Comparison of ENCODE assay signal across 2 cellular contexts in the genomic region with DNA sequence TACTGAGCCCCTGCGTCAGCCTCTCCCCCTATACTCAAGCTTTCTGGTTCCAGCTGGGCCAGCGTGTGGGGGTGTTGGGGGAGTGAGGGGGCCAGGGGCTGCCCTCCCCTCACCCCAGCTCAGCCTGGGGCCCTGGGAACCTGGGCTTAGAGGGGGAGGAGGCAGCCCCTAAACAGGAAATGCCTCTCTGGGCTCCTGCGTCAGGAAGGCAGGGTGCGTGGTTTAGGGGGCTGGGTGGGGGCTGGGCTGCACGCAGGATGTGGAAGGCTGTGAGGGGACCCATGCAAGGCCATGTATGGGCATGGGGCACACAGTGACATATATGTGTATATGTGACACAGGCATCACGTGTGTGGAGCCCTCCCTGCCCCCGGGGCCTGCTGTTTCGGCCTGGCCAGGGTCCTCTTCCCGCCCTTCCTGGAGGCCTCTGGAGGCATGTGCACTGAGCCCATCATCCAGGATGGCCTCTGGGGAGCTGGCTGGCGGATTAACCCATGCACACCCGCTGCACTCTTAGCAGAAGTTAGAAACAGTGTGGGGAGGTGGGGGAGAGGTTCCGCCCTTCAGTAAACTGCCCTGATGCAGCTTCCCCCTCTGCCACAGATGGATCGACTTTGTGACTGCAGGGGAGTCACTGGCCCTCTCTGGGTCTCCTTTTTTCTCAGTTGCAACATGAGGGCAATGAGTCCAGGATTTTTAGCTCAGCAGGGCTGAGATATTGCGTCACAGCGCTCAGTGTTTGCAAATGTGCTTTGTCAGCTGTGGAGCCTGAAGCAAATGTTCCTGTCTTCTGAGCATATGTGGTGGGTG.
TF ChIP-seq lines count a peak whose summit lies in the region.

No MANE protein-coding gene starts in this region.

TF ChIP-seq in SK-N-SH, 30 proteins besides CTCF, POLR2A, EP300 and RAD21 (continued from another document):
- TF ChIP-seq, protein P1, sequence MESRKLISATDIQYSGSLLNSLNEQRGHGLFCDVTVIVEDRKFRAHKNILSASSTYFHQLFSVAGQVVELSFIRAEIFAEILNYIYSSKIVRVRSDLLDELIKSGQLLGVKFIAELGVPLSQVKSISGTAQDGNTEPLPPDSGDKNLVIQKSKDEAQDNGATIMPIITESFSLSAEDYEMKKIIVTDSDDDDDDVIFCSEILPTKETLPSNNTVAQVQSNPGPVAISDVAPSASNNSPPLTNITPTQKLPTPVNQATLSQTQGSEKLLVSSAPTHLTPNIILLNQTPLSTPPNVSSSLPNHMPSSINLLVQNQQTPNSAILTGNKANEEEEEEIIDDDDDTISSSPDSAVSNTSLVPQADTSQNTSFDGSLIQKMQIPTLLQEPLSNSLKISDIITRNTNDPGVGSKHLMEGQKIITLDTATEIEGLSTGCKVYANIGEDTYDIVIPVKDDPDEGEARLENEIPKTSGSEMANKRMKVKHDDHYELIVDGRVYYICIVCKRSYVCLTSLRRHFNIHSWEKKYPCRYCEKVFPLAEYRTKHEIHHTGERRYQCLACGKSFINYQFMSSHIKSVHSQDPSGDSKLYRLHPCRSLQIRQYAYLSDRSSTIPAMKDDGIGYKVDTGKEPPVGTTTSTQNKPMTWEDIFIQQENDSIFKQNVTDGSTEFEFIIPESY (IDR thresholded peaks at IDR 0.05; ENCODE audit: borderline replicate concordance, low read depth) = no peak
- TF ChIP-seq TCF12 (IDR thresholded peaks at IDR 0.05) (no peak), PBX3 (IDR thresholded peaks at IDR 0.05) (no peak), MXI1 (IDR thresholded peaks at IDR 0.05; ENCODE audit: low read depth, low read length) (no peak), NRF1 (IDR thresholded peaks at IDR 0.05; ENCODE audit: low read depth, low read length) (no peak), FOXJ3 (CRISPR knock-in tag; IDR thresholded peaks at IDR 0.05) (no peak), REST (IDR thresholded peaks at IDR 0.05; ENCODE audit: low read depth, low read length) (no peak), SIN3A (IDR thresholded peaks at IDR 0.05; ENCODE audit: borderline replicate concordance, low read depth, low read length) (no peak), JUND (IDR thresholded peaks at IDR 0.05) (no peak), FOXM1 (IDR thresholded peaks at IDR 0.05; ENCODE audit: low read depth) (no peak), RCOR1 (IDR thresholded peaks at IDR 0.05; ENCODE audit: low read length) (no peak), RXRA (IDR thresholded peaks at IDR 0.05; ENCODE audit: borderline replicate concordance, low read depth) (no peak)
- TF ChIP-seq, protein P2, sequence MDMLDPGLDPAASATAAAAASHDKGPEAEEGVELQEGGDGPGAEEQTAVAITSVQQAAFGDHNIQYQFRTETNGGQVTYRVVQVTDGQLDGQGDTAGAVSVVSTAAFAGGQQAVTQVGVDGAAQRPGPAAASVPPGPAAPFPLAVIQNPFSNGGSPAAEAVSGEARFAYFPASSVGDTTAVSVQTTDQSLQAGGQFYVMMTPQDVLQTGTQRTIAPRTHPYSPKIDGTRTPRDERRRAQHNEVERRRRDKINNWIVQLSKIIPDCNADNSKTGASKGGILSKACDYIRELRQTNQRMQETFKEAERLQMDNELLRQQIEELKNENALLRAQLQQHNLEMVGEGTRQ (IDR thresholded peaks at IDR 0.05; ENCODE audit: borderline replicate concordance, low read depth, low read length) = no peak
TF ChIP-seq in SK-N-SH: peak in this region for 0.

TF ChIP-seq in SK-N-SH treated with all-trans-retinoic acid at 6 μM for 48 hours, 23 proteins besides CTCF, POLR2A, EP300 and RAD21 (continued from another document):
- TF ChIP-seq, protein P3, sequence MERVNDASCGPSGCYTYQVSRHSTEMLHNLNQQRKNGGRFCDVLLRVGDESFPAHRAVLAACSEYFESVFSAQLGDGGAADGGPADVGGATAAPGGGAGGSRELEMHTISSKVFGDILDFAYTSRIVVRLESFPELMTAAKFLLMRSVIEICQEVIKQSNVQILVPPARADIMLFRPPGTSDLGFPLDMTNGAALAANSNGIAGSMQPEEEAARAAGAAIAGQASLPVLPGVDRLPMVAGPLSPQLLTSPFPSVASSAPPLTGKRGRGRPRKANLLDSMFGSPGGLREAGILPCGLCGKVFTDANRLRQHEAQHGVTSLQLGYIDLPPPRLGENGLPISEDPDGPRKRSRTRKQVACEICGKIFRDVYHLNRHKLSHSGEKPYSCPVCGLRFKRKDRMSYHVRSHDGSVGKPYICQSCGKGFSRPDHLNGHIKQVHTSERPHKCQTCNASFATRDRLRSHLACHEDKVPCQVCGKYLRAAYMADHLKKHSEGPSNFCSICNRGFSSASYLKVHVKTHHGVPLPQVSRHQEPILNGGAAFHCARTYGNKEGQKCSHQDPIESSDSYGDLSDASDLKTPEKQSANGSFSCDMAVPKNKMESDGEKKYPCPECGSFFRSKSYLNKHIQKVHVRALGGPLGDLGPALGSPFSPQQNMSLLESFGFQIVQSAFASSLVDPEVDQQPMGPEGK (CRISPR knock-in tag; IDR thresholded peaks at IDR 0.05; ENCODE audit: borderline replicate concordance) = no peak
